In the genomic region with DNA sequence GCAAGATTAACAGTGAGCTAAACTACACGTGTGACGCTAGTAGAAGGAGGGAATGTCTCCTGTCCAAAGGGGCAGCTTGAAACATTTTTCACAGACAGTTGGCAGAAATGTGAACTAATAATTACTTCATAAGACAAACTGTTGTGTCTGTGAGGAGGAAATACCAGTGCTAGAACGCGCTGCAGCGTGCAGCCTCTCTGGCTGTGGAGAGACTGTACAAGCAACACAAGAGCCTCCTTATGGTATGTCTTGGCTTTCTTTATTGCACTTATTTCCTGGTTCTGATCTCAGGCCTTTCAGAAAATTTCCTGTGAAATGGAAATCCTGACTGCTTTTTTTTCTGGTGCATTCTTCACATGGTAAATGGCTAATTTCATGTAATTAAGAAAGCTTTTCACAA, we compare ENCODE assay signal across 29 cellular contexts. TPM values are rescaled to one million over a fixed set of nuclear protein-coding genes. Genes with fewer than 3 reads are reported as not detected.
A peak's percentile ranks its signal among the peaks of the same experiment; 100 is the strongest.
DNase-seq lines count a peak whose midpoint lies in the region; ATAC-seq and TF ChIP-seq lines count a peak whose summit lies in the region.
"Had no signal": no experiment of that assay in that cellular context is flagged by ENCODE, and none has a peak within 500 bp of the region (broad histone marks: within the 10 kb centered on the region; RNA-seq: fewer than 3 reads in every experiment).

No MANE protein-coding gene starts in this region.

- TF ChIP-seq CTCF in AG10803 (conservative IDR thresholded peaks at IDR 0.05; ENCODE audit: low read length) (no peak), RWPE1 (conservative IDR thresholded peaks at IDR 0.05; ENCODE audit: low read depth) (no peak), lower lobe of right lung (IDR thresholded peaks at IDR 0.05) (no peak), upper lobe of left lung (IDR thresholded peaks at IDR 0.05) (no peak), HFFc6 (IDR thresholded peaks at IDR 0.05) (no peak), GM13976 (IDR thresholded peaks at IDR 0.05; ENCODE audit: borderline replicate concordance, control extremely low read depth, extremely low read depth, insufficient read depth, missing control alignments) (no peak)

- H3K27me3 ChIP-seq in lower lobe of right lung (ENCODE audit: low read depth) = no peaks in the 10 kb centered on the region
- no peaks in the 10 kb centered on the region for H3K27me3 ChIP-seq in upper lobe of left lung
- H3K27me3 ChIP-seq: ovary, testis had no signal

- DNase-seq in AG10803 (ENCODE audit: low read depth) = peak; percentile 56
- DNase-seq in RWPE1 (ENCODE audit: low spot score) = no peak
- no peak for DNase-seq in lower lobe of right lung
- no peak for DNase-seq in upper lobe of left lung
- no peak for DNase-seq in HFFc6
- DNase-seq in GM13976 (ENCODE audit: low spot score) = no peak
- DNase-seq: ACHN; activated B cell treated with CpG ODN at 0.5 μM for 24 hours; activated CD4-positive, alpha-beta T cell treated with anti-CD3 and anti-CD28 coated beads, Interleukin-2, amount 50 U/mL, for 48 hours; activated effector memory CD4-positive, alpha-beta T cell treated with Interleukin-2 at 50 U/mL for 16 hours; activated naive CD8-positive, alpha-beta T cell treated with anti-CD3 and anti-CD28 coated beads, Interleukin-2, amount 10 ng/mL, durations not matched to agents 7 days and 5 days; C1 segment of cervical spinal cord; EL; head of caudate nucleus; left cardiac atrium; NCI-H1930; NCI-H2227 treated with DMSO at 0.1 percent for 48 hours; NCI-H774; ovary; right cardiac atrium; stimulated activated CD4-positive, alpha-beta T cell treated with anti-CD3 and anti-CD28 coated beads, Interleukin-12 subunit alpha, Interleukin-12 subunit beta, amount 100 ng/mL, for 4 hours; stimulated activated CD4-positive, alpha-beta T cell treated with anti-CD3 and anti-CD28 coated beads, Interleukin-4, amount 100 ng/mL, for 24 hours; stimulated activated naive B cell treated with anti-CD40 and anti-IgM and Interleukin-4, amounts not matched to agents 10 μg/mL and 1 μg/mL and 100 μg/mL, for 72 hours; T1000; testis had no signal

- TF ChIP-seq POLR2A in upper lobe of left lung (IDR thresholded peaks at IDR 0.05) = no peak

- no peaks in the 10 kb centered on the region for H3K27me3 Mint-ChIP-seq in HFFc6 (ENCODE audit: insufficient read depth)
- H3K27me3 Mint-ChIP-seq: activated B cell treated with CpG ODN at 0.5 μM for 24 hours; activated naive CD8-positive, alpha-beta T cell treated with anti-CD3 and anti-CD28 coated beads, Interleukin-2, amount 10 ng/mL, durations not matched to agents 7 days and 5 days; natural killer cell treated with Interleukin-12 subunit alpha and Interleukin-12 subunit beta and Interleukin-15 and Interleukin-18, amount 100 ng/mL, for 72 hours; stimulated activated naive B cell treated with anti-CD40 and anti-IgM and Interleukin-4, amounts not matched to agents 10 μg/mL and 1 μg/mL and 100 μg/mL, for 72 hours had no signal

- H3K4me1 Mint-ChIP-seq in HFFc6 (ENCODE audit: low read depth) = no peaks in the 10 kb centered on the region
- H3K4me1 Mint-ChIP-seq: activated naive CD8-positive, alpha-beta T cell treated with anti-CD3 and anti-CD28 coated beads, Interleukin-2, amount 10 ng/mL, durations not matched to agents 7 days and 5 days; stimulated activated naive B cell treated with anti-CD40 and anti-IgM and Interleukin-4, amounts not matched to agents 10 μg/mL and 1 μg/mL and 100 μg/mL, for 72 hours had no signal

- no peaks in the 10 kb centered on the region for H3K36me3 Mint-ChIP-seq in HFFc6 (ENCODE audit: low read depth)
- H3K36me3 Mint-ChIP-seq: activated naive CD8-positive, alpha-beta T cell treated with anti-CD3 and anti-CD28 coated beads, Interleukin-2, amount 10 ng/mL, durations not matched to agents 7 days and 5 days; natural killer cell treated with Interleukin-12 subunit alpha and Interleukin-12 subunit beta and Interleukin-15 and Interleukin-18, amount 100 ng/mL, for 72 hours had no signal

- no peak for TF ChIP-seq EP300 in upper lobe of left lung (IDR thresholded peaks at IDR 0.05)

- POLR2A ChIA-PET in RWPE1 (lab: Yijun Ruan, JAX; ENCODE audit: low non-redundant PET) = interaction anchor here (0.6 kb wide), 1 partner anchor 9 kb away, joined by 7 read pairs; no protein-coding TSS in a partner anchor

- H3K27ac ChIP-seq in RWPE1 (peak overlapping the region; percentile 38; the same call in 1 of the 2 replicates), lower lobe of right lung (no peak overlapping the region), upper lobe of left lung (no peak overlapping the region)
- H3K27ac ChIP-seq: ovary, testis had no signal

- no peak overlapping the region for H3K27ac Mint-ChIP-seq in HFFc6
- H3K27ac Mint-ChIP-seq: activated B cell treated with CpG ODN at 0.5 μM for 24 hours; activated naive CD8-positive, alpha-beta T cell treated with anti-CD3 and anti-CD28 coated beads, Interleukin-2, amount 10 ng/mL, durations not matched to agents 7 days and 5 days; natural killer cell treated with Interleukin-12 subunit alpha and Interleukin-12 subunit beta and Interleukin-15 and Interleukin-18, amount 100 ng/mL, for 72 hours; stimulated activated naive B cell treated with anti-CD40 and anti-IgM and Interleukin-4, amounts not matched to agents 10 μg/mL and 1 μg/mL and 100 μg/mL, for 72 hours had no signal

- in situ Hi-C loops in GM13976 (cut with MboI; ENCODE audit: low sequenced_read_pairs, unreplicated experiment) = no loop called here

- ATAC-seq in esophagus mucosa (peak; percentile 49), lower lobe of right lung (peak; percentile 59 to 64), upper lobe of left lung (ENCODE audit: low FRiP score in 2 of 2) (no peak), HG03039 (IDR thresholded peaks at IDR 0.05; ENCODE audit: unreplicated experiment) (no peak)
- ATAC-seq: HCT116; left cardiac atrium; natural killer cell treated with Interleukin-12 subunit alpha and Interleukin-12 subunit beta and Interleukin-15 and Interleukin-18, amount 100 ng/mL, for 72 hours; right cardiac atrium; stimulated activated naive B cell treated with anti-CD40 and anti-IgM and Interleukin-4, amounts not matched to agents 10 μg/mL and 1 μg/mL and 100 μg/mL, for 72 hours had no signal

- no peaks in the 10 kb centered on the region for H3K9me3 Mint-ChIP-seq in HFFc6
- H3K9me3 Mint-ChIP-seq: activated B cell treated with CpG ODN at 0.5 μM for 24 hours; activated naive CD8-positive, alpha-beta T cell treated with anti-CD3 and anti-CD28 coated beads, Interleukin-2, amount 10 ng/mL, durations not matched to agents 7 days and 5 days; natural killer cell treated with Interleukin-12 subunit alpha and Interleukin-12 subunit beta and Interleukin-15 and Interleukin-18, amount 100 ng/mL, for 72 hours; stimulated activated naive B cell treated with anti-CD40 and anti-IgM and Interleukin-4, amounts not matched to agents 10 μg/mL and 1 μg/mL and 100 μg/mL, for 72 hours had no signal

- H3K4me3 Mint-ChIP-seq in HFFc6 = no peak overlapping the region
- H3K4me3 Mint-ChIP-seq: activated B cell treated with CpG ODN at 0.5 μM for 24 hours; activated naive CD8-positive, alpha-beta T cell treated with anti-CD3 and anti-CD28 coated beads, Interleukin-2, amount 10 ng/mL, durations not matched to agents 7 days and 5 days; natural killer cell treated with Interleukin-12 subunit alpha and Interleukin-12 subunit beta and Interleukin-15 and Interleukin-18, amount 100 ng/mL, for 72 hours; stimulated activated naive B cell treated with anti-CD40 and anti-IgM and Interleukin-4, amounts not matched to agents 10 μg/mL and 1 μg/mL and 100 μg/mL, for 72 hours had no signal

- 50 to 54% methylated on average over 5 of the region's 5 CpGs for WGBS in upper lobe of left lung, 2 donors

- intact Hi-C loops in lower lobe of right lung (cut with DNase I) = no loop called here

- no peaks in the 10 kb centered on the region for H3K9me3 ChIP-seq in lower lobe of right lung
- no peaks in the 10 kb centered on the region for H3K9me3 ChIP-seq in upper lobe of left lung
- H3K9me3 ChIP-seq: ovary, testis had no signal

- no peak overlapping the region for H3K4me3 ChIP-seq in AG10803 (ENCODE audit: low read length)
- H3K4me3 ChIP-seq in lower lobe of right lung = no peak overlapping the region
- no peak overlapping the region for H3K4me3 ChIP-seq in upper lobe of left lung
- H3K4me3 ChIP-seq: ovary, testis had no signal

- CTCF ChIA-PET in RWPE1 (lab: Yijun Ruan, JAX) = no interaction called here

- H3K36me3 ChIP-seq in lower lobe of right lung = no peaks in the 10 kb centered on the region
- H3K36me3 ChIP-seq in upper lobe of left lung = no peaks in the 10 kb centered on the region
- H3K36me3 ChIP-seq: ovary had no signal

- H3K4me1 ChIP-seq in lower lobe of right lung = no peaks in the 10 kb centered on the region
- H3K4me1 ChIP-seq in upper lobe of left lung = no peaks in the 10 kb centered on the region
- H3K4me1 ChIP-seq: testis had no signal

RNA-seq across cellular contexts. Expression of a gene that starts 25.3 kb away (rescaled TPM):
- total RNA-seq in esophagus mucosa (3.1 TPM), lower lobe of right lung (5.9 TPM), upper lobe of left lung (10 to 100 TPM in 2 of 6 donors, 1 to 10 TPM in 4; 5.6 to 25.1 (median 7.7) TPM)
- total RNA-seq in HFFc6 (2021; fragmentation: NEBNext Ultra II Directional; extraction: Animal tissue kit (Norgen Biotek cat#: 25700)) = 10 to 100 TPM in 2 of 6 experiments, 1 to 10 TPM in 4; 7.2 to 11.2 (median 9.4) TPM

Comparison
In these comparisons a context has a peak if more than half of its experiments do, and no peak if none do; other contexts are left out.
1. ATAC-seq: peak in esophagus mucosa (single experiment) and lower lobe of right lung (2 of 2); none in upper lobe of left lung (0 of 2) and HG03039 (single experiment).